In the genomic region with DNA sequence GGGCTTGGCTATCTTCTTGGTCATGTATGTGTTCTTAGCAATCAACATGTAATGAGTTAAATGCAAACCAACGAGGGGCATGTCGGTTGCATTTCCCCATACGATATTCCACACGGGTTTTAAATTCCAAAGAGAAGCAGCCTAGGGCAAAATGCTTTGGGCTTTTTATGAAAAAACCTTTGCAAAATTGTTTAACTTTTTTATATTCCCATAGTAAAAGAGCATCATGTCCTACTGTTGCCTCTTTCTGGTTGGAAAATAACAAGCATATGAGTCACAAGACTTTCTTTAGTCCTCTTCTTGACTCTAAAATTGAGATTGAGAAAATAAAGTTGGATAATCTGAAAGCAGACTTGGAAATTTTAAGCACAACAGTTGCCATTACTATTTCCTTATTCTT, we compare ENCODE assay signal across 19 cellular contexts. TPM values are rescaled to one million over a fixed set of nuclear protein-coding genes. Genes with fewer than 3 reads are reported as not detected.
"Had no signal": no experiment of that assay in that cellular context is flagged by ENCODE, and none has a peak within 500 bp of the region (broad histone marks: within the 10 kb centered on the region; RNA-seq: fewer than 3 reads in every experiment).

No MANE protein-coding gene starts in this region.

- H3K27ac ChIP-seq: brain microvascular endothelial cell, pancreas, thyroid gland had no signal

- ATAC-seq: activated CD8-positive, alpha-beta T cell treated with anti-CD3 and anti-CD28 coated beads, Interleukin-2, amount 10 ng/mL, durations not matched to agents 7 days and 5 days; activated T-cell treated with anti-CD3 and anti-CD28 coated beads, Interleukin-2, amount 50 U/mL, for 72 hours; stimulated activated naive B cell treated with anti-CD40 and anti-IgM and Interleukin-4, amounts not matched to agents 10 μg/mL and 1 μg/mL and 100 μg/mL, for 72 hours had no signal

- H3K9me3 ChIP-seq: pancreas, thyroid gland had no signal

- DNase-seq: activated B cell treated with CpG ODN at 0.5 μM for 24 hours; activated CD4-positive, alpha-beta T cell treated with anti-CD3 and anti-CD28 coated beads, Interleukin-2, amount 10 ng/mL, durations not matched to agents 24 days and 14 days; activated CD8-positive, alpha-beta memory T cell treated with anti-CD3 and anti-CD28 coated beads, Interleukin-2, amount 50 U/mL, for 4 hours; activated CD8-positive, alpha-beta T cell treated with anti-CD3 and anti-CD28 coated beads, Interleukin-2, amount 10 ng/mL, durations not matched to agents 7 days and 5 days; activated gamma-delta T cell treated with Interleukin-2 at 50 U/mL for 16 hours; activated naive CD8-positive, alpha-beta T cell treated with anti-CD3 and anti-CD28 coated beads for 36 hours; activated T-cell treated with anti-CD3 and anti-CD28 coated beads, Interleukin-2, amount 50 U/mL, for 72 hours; anterior cingulate cortex; effector CD8-positive, alpha-beta T cell; foreskin melanocyte; naive B cell; pancreas; stimulated activated CD4-positive, alpha-beta T cell treated with anti-CD3 and anti-CD28 coated beads, Interleukin-2, amount 100 ng/mL, for 48 hours; stimulated activated naive B cell treated with anti-CD40 and anti-IgM and Interleukin-4, amounts not matched to agents 10 μg/mL and 1 μg/mL and 100 μg/mL, for 72 hours; SW 1271; thyroid gland had no signal

- H3K36me3 ChIP-seq: brain microvascular endothelial cell, pancreas, thyroid gland had no signal

- H3K4me3 ChIP-seq: pancreas, thyroid gland had no signal

- H3K27me3 ChIP-seq: brain microvascular endothelial cell, pancreas, thyroid gland had no signal

RNA-seq across cellular contexts. Expression of gene DIO2, which starts 3.8 kb away (rescaled TPM):
- total RNA-seq: activated B cell treated with CpG ODN at 0.5 μM for 24 hours; activated CD4-positive, alpha-beta T cell treated with anti-CD3 and anti-CD28 coated beads, Interleukin-2, amount 10 ng/mL, durations not matched to agents 24 days and 14 days; activated CD8-positive, alpha-beta T cell treated with anti-CD3 and anti-CD28 coated beads, Interleukin-2, amount 10 ng/mL, durations not matched to agents 7 days and 5 days; activated naive CD8-positive, alpha-beta T cell treated with anti-CD3 and anti-CD28 coated beads for 36 hours; lung microvascular endothelial cell; T-helper 2 cell treated with Interferon-gamma antibody and Interleukin-4, amounts not matched to agents 100 ng/mL and 5 ng/mL, for 36 hours had no signal
